Comparison of ENCODE assay signal across 9 cellular contexts in the genomic region with DNA sequence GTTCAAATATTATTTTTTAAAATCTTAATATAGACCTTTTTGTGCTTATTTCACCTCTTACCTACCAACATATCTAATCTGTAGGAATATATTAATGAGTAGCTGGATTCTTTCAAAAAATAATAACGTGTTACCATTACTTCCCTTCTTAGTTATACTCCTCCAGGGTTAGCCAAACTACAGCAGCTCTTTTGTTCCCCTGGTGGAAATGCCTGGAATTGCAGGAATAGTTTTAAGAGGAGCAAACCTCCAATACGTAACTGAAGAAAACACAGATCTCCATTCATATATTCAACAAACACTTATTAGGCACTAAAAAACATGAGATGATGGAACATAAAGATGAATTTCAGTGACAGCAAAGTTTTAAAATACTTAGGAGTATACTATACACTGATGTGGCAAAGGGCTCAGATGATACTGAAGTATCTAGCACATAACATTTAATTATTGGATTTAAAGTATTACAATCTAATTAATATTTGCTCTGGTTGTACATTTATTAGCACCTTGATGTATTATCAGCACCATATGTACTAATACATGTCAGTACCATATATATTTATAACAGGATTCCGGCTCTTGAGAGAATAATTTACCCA.
DNase-seq lines count a peak whose midpoint lies in the region; ATAC-seq and TF ChIP-seq lines count a peak whose summit lies in the region.
"Had no signal": no experiment of that assay in that cellular context is flagged by ENCODE, and none has a peak within 500 bp of the region (broad histone marks: within the 10 kb centered on the region; RNA-seq: fewer than 3 reads in every experiment).

No MANE protein-coding gene starts in this region.

- H3K27me3 Mint-ChIP-seq in progenitor cell of endocrine pancreas = peaks cover 2% of the 10 kb centered on the region
- no peaks in the 10 kb centered on the region for H3K27me3 Mint-ChIP-seq in activated T-cell treated with anti-CD3 and anti-CD28 coated beads, Interleukin-2, amount 50 U/mL, for 4 hours (ENCODE audit: low read depth)
- H3K27me3 Mint-ChIP-seq: CD4-positive, CD25-positive, alpha-beta regulatory T cell had no signal

- peak overlapping the region in 1 of 2 experiments; percentile 45; a peak in 1 of 4 replicates for H3K4me3 ChIP-seq in SK-N-SH (ENCODE audit: low read depth in 2 of 2, low read length in 1 of 2)
- H3K4me3 ChIP-seq in KMS-11 (IDR thresholded peaks at IDR 0.05; ENCODE audit: insufficient read depth, low read depth, low read length) = no peak overlapping the region
- H3K4me3 ChIP-seq in astrocyte of the spinal cord (ENCODE audit: low read depth, low read length) = no peak overlapping the region

- H3K27ac ChIP-seq in SK-N-SH (ENCODE audit: low read depth in 2 of 2, low read length in 1 of 2) (no peak overlapping the region), KMS-11 (no peak overlapping the region)

- H3K9me3 ChIP-seq in SK-N-SH = peaks cover 4% of the 10 kb centered on the region; the same call in 1 of the 2 replicates

- H3K9ac ChIP-seq in SK-N-SH = no peak overlapping the region
- no peak overlapping the region for H3K9ac ChIP-seq in KMS-11

- H3K27ac Mint-ChIP-seq in progenitor cell of endocrine pancreas = no peak overlapping the region
- no peak overlapping the region for H3K27ac Mint-ChIP-seq in stimulated activated effector memory CD8-positive, alpha-beta T cell treated with anti-CD3 and anti-CD28 coated beads, Interleukin-12 subunit alpha, Interleukin-12 subunit beta, amount 100 ng/mL, for 72 hours
- H3K27ac Mint-ChIP-seq: CD4-positive, CD25-positive, alpha-beta regulatory T cell had no signal

- peaks cover 9% of the 10 kb centered on the region for H3F3A ChIP-seq in SK-N-SH (replicated peaks; ENCODE audit: insufficient read depth)

- H4K20me1 ChIP-seq in SK-N-SH (ENCODE audit: insufficient read depth) (no peaks in the 10 kb centered on the region), KMS-11 (ENCODE audit: insufficient read depth) (no peaks in the 10 kb centered on the region)

- peak; percentile 47; the same call in 1 of the 2 replicates for TF ChIP-seq RAD21 in SK-N-SH (IDR thresholded peaks at IDR 0.05; ENCODE audit: low read length)

- no peaks in the 10 kb centered on the region for H3K36me3 Mint-ChIP-seq in progenitor cell of endocrine pancreas (ENCODE audit: insufficient read depth)
- no peaks in the 10 kb centered on the region for H3K36me3 Mint-ChIP-seq in activated T-cell treated with anti-CD3 and anti-CD28 coated beads, Interleukin-2, amount 50 U/mL, for 4 hours (ENCODE audit: insufficient read depth)
- H3K36me3 Mint-ChIP-seq in stimulated activated effector memory CD8-positive, alpha-beta T cell treated with anti-CD3 and anti-CD28 coated beads, Interleukin-12 subunit alpha, Interleukin-12 subunit beta, amount 100 ng/mL, for 72 hours = no peaks in the 10 kb centered on the region
- H3K36me3 Mint-ChIP-seq: CD4-positive, CD25-positive, alpha-beta regulatory T cell had no signal

- H3K4me2 ChIP-seq in SK-N-SH (no peak overlapping the region), KMS-11 (no peak overlapping the region)

- no peaks in the 10 kb centered on the region for H3K4me1 ChIP-seq in SK-N-SH (ENCODE audit: control insufficient read depth in 1 of 2, insufficient read depth in 2 of 2, low read depth in 1 of 2, low read length in 1 of 2)
- no peaks in the 10 kb centered on the region for H3K4me1 ChIP-seq in KMS-11 (ENCODE audit: low read depth, poor library complexity, severe bottlenecking)

- H3K9me2 ChIP-seq in SK-N-SH = no peaks in the 10 kb centered on the region

- H2AFZ ChIP-seq in SK-N-SH (ENCODE audit: low read depth) = no peak overlapping the region
- H2AFZ ChIP-seq in KMS-11 (ENCODE audit: low read depth) = no peak overlapping the region

- H3K4me3 Mint-ChIP-seq in progenitor cell of endocrine pancreas (ENCODE audit: low read depth) = no peak overlapping the region
- H3K4me3 Mint-ChIP-seq in activated T-cell treated with anti-CD3 and anti-CD28 coated beads, Interleukin-2, amount 50 U/mL, for 4 hours = no peak overlapping the region
- H3K4me3 Mint-ChIP-seq in stimulated activated effector memory CD8-positive, alpha-beta T cell treated with anti-CD3 and anti-CD28 coated beads, Interleukin-12 subunit alpha, Interleukin-12 subunit beta, amount 100 ng/mL, for 72 hours = no peak overlapping the region
- H3K4me3 Mint-ChIP-seq: CD4-positive, CD25-positive, alpha-beta regulatory T cell had no signal

- TF ChIP-seq CTCF in SK-N-SH (IDR thresholded peaks at IDR 0.05) = peak; percentile 57
- peak; percentile 60 for TF ChIP-seq CTCF in KMS-11 (conservative IDR thresholded peaks at IDR 0.05; ENCODE audit: low read depth, low read length)
- peak; percentile 57 for TF ChIP-seq CTCF in astrocyte of the spinal cord (IDR thresholded peaks at IDR 0.05; ENCODE audit: low read depth, low read length)
- peak; percentile 50 for TF ChIP-seq CTCF in progenitor cell of endocrine pancreas (IDR thresholded peaks at IDR 0.05; ENCODE audit: unreplicated experiment)

- whole genome bisulfite sequencing in SK-N-SH (ENCODE audit: low lambda C conversion rate) = 69% methylated on average over 3 of the region's 3 CpGs

- CTCF ChIA-PET in SK-N-SH (lab: Yijun Ruan, JAX) = interaction anchor here (0.6 to 1.6 kb wide), 4 partner anchors 9 to 1029 kb away, joined by 3 to 4 read pairs (median 3); no protein-coding TSS in a partner anchor

- H3K79me2 ChIP-seq in SK-N-SH (ENCODE audit: insufficient read depth) (no peaks in the 10 kb centered on the region), KMS-11 (ENCODE audit: insufficient read depth, low read depth) (no peaks in the 10 kb centered on the region)

- no peak for TF ChIP-seq EP300 in SK-N-SH (IDR thresholded peaks at IDR 0.05; ENCODE audit: borderline replicate concordance in 1 of 2, low read depth in 1 of 2, low read length in 1 of 2)

- H3K4me1 Mint-ChIP-seq in progenitor cell of endocrine pancreas (ENCODE audit: low read depth) = peaks cover 2% of the 10 kb centered on the region
- H3K4me1 Mint-ChIP-seq in activated T-cell treated with anti-CD3 and anti-CD28 coated beads, Interleukin-2, amount 50 U/mL, for 4 hours (ENCODE audit: low read depth) = no peaks in the 10 kb centered on the region
- no peaks in the 10 kb centered on the region for H3K4me1 Mint-ChIP-seq in stimulated activated effector memory CD8-positive, alpha-beta T cell treated with anti-CD3 and anti-CD28 coated beads, Interleukin-12 subunit alpha, Interleukin-12 subunit beta, amount 100 ng/mL, for 72 hours
- H3K4me1 Mint-ChIP-seq: CD4-positive, CD25-positive, alpha-beta regulatory T cell had no signal

- H3K27me3 ChIP-seq in SK-N-SH (ENCODE audit: insufficient read depth) = no peaks in the 10 kb centered on the region
- no peaks in the 10 kb centered on the region for H3K27me3 ChIP-seq in KMS-11 (ENCODE audit: insufficient read depth, low read depth)

- DNase-seq in SK-N-SH = peak; percentile 15
- no peak for DNase-seq in astrocyte of the spinal cord (ENCODE audit: low read depth, low spot score)
- DNase-seq in progenitor cell of endocrine pancreas (ENCODE audit: low spot score, unreplicated experiment) = no peak
- no peak for DNase-seq in activated T-cell treated with anti-CD3 and anti-CD28 coated beads, Interleukin-2, amount 50 U/mL, for 4 hours
- DNase-seq in stimulated activated effector memory CD8-positive, alpha-beta T cell treated with anti-CD3 and anti-CD28 coated beads, Interleukin-12 subunit alpha, Interleukin-12 subunit beta, amount 100 ng/mL, for 72 hours (ENCODE audit: low spot score in 2 of 2) = no peak
- DNase-seq in medulla oblongata (ENCODE audit: extremely low spot score) = no peak

- ATAC-seq in SK-N-SH treated with all-trans-retinoic acid at 6 μM for 48 hours = no peak
- ATAC-seq in activated T-cell treated with anti-CD3 and anti-CD28 coated beads, Interleukin-2, amount 50 U/mL, for 4 hours = no peak
- no peak for ATAC-seq in stimulated activated effector memory CD8-positive, alpha-beta T cell treated with anti-CD3 and anti-CD28 coated beads, Interleukin-12 subunit alpha, Interleukin-12 subunit beta, amount 100 ng/mL, for 72 hours

- H3K36me3 ChIP-seq in SK-N-SH (replicated peaks in 1 of 2; ENCODE audit: control insufficient read depth in 1 of 2, insufficient read depth in 2 of 2, low read length in 1 of 2) = peaks cover 0 to 6% of the 10 kb centered on the region in 2 experiments
- H3K36me3 ChIP-seq in KMS-11 (ENCODE audit: insufficient read depth) = no peaks in the 10 kb centered on the region

- POLR2A ChIA-PET in SK-N-SH (lab: Yijun Ruan, JAX) = no interaction called here

- H3K9me3 Mint-ChIP-seq in progenitor cell of endocrine pancreas (ENCODE audit: low read depth) = peaks cover 6% of the 10 kb centered on the region
- H3K9me3 Mint-ChIP-seq in activated T-cell treated with anti-CD3 and anti-CD28 coated beads, Interleukin-2, amount 50 U/mL, for 4 hours = peaks cover 3% of the 10 kb centered on the region
- no peaks in the 10 kb centered on the region for H3K9me3 Mint-ChIP-seq in stimulated activated effector memory CD8-positive, alpha-beta T cell treated with anti-CD3 and anti-CD28 coated beads, Interleukin-12 subunit alpha, Interleukin-12 subunit beta, amount 100 ng/mL, for 72 hours

- in situ Hi-C loops in astrocyte of the spinal cord (cut with HindIII; ENCODE audit: low sequenced_read_pairs) = no loop called here

TF ChIP-seq in SK-N-SH treated with all-trans-retinoic acid at 6 μM for 48 hours, 23 proteins besides CTCF, POLR2A, EP300 and RAD21 (continues in another document):
- no peak for TF ChIP-seq CSRNP3 (CRISPR knock-in tag; IDR thresholded peaks at IDR 0.05)
- TF ChIP-seq CREB5 (CRISPR knock-in tag; IDR thresholded peaks at IDR 0.05; ENCODE audit: low read depth) = no peak
